ENCODE assay signal across 1 cellular context in the genomic region with DNA sequence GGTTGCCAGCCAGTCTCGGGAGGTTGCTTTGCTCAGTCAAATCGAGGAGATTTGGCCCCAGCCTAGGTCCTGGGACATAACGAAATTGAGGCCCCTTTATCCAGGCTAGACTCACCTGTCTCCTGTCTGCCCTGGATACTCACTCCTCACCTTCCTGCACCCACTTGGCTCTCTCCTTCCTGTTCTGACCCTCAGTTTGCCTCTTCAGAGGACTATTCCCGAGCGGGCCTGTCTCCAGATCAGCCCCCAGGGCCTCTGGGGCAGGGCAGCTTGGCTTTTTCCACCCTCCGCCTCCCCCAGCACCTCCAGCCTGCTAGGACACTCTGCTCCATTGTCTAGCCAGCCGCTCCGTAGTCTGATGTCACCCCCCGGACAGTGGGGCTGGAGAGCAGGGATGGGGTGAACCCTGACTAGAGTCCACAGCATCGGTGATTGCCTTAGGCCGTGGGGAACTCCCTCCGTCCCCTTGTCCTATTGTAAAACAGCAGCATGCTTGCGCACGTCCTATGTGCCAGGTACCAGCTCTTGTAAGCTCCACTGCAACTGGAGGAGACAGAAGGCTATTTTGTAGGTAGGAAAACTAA.
TF ChIP-seq lines count a peak whose summit lies in the region.

No MANE protein-coding gene starts in this region.

TF ChIP-seq in GM23338, 12 proteins besides CTCF, POLR2A, EP300 and RAD21 (continued from another document):
- TF ChIP-seq, protein P1, sequence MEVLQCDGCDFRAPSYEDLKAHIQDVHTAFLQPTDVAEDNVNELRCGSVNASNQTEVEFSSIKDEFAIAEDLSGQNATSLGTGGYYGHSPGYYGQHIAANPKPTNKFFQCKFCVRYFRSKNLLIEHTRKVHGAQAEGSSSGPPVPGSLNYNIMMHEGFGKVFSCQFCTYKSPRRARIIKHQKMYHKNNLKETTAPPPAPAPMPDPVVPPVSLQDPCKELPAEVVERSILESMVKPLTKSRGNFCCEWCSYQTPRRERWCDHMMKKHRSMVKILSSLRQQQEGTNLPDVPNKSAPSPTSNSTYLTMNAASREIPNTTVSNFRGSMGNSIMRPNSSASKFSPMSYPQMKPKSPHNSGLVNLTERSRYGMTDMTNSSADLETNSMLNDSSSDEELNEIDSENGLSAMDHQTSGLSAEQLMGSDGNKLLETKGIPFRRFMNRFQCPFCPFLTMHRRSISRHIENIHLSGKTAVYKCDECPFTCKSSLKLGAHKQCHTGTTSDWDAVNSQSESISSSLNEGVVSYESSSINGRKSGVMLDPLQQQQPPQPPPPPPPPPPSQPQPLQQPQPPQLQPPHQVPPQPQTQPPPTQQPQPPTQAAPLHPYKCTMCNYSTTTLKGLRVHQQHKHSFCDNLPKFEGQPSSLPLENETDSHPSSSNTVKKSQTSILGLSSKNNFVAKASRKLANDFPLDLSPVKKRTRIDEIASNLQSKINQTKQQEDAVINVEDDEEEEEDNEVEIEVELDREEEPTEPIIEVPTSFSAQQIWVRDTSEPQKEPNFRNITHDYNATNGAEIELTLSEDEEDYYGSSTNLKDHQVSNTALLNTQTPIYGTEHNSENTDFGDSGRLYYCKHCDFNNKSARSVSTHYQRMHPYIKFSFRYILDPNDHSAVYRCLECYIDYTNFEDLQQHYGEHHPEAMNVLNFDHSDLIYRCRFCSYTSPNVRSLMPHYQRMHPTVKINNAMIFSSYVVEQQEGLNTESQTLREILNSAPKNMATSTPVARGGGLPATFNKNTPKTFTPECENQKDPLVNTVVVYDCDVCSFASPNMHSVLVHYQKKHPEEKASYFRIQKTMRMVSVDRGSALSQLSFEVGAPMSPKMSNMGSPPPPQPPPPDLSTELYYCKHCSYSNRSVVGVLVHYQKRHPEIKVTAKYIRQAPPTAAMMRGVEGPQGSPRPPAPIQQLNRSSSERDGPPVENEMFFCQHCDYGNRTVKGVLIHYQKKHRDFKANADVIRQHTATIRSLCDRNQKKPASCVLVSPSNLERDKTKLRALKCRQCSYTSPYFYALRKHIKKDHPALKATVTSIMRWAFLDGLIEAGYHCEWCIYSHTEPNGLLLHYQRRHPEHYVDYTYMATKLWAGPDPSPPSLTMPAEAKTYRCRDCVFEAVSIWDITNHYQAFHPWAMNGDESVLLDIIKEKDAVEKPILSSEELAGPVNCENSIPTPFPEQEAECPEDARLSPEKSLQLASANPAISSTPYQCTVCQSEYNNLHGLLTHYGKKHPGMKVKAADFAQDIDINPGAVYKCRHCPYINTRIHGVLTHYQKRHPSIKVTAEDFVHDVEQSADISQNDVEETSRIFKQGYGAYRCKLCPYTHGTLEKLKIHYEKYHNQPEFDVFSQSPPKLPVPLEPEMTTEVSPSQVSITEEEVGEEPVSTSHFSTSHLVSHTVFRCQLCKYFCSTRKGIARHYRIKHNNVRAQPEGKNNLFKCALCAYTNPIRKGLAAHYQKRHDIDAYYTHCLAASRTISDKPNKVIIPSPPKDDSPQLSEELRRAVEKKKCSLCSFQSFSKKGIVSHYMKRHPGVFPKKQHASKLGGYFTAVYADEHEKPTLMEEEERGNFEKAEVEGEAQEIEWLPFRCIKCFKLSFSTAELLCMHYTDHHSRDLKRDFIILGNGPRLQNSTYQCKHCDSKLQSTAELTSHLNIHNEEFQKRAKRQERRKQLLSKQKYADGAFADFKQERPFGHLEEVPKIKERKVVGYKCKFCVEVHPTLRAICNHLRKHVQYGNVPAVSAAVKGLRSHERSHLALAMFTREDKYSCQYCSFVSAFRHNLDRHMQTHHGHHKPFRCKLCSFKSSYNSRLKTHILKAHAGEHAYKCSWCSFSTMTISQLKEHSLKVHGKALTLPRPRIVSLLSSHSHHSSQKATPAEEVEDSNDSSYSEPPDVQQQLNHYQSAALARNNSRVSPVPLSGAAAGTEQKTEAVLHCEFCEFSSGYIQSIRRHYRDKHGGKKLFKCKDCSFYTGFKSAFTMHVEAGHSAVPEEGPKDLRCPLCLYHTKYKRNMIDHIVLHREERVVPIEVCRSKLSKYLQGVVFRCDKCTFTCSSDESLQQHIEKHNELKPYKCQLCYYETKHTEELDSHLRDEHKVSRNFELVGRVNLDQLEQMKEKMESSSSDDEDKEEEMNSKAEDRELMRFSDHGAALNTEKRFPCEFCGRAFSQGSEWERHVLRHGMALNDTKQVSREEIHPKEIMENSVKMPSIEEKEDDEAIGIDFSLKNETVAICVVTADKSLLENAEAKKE (CRISPR knock-in tag; IDR thresholded peaks at IDR 0.05): no peak
- TF ChIP-seq JUNB (IDR thresholded peaks at IDR 0.05; ENCODE audit: unreplicated experiment) (no peak), NANOG (IDR thresholded peaks at IDR 0.05; ENCODE audit: borderline replicate concordance) (no peak), STAT1 (IDR thresholded peaks at IDR 0.05; ENCODE audit: unreplicated experiment) (no peak), ZNF331 (CRISPR knock-in tag; IDR thresholded peaks at IDR 0.05; ENCODE audit: low read depth) (no peak), EZH2 (IDR thresholded peaks at IDR 0.05; ENCODE audit: low read depth, unreplicated experiment) (no peak), EZH2phosphoT487 (IDR thresholded peaks at IDR 0.05; ENCODE audit: unreplicated experiment) (no peak), CREB1 (CRISPR knock-in tag; IDR thresholded peaks at IDR 0.05; ENCODE audit: low read depth) (no peak)
- TF ChIP-seq, protein P2, sequence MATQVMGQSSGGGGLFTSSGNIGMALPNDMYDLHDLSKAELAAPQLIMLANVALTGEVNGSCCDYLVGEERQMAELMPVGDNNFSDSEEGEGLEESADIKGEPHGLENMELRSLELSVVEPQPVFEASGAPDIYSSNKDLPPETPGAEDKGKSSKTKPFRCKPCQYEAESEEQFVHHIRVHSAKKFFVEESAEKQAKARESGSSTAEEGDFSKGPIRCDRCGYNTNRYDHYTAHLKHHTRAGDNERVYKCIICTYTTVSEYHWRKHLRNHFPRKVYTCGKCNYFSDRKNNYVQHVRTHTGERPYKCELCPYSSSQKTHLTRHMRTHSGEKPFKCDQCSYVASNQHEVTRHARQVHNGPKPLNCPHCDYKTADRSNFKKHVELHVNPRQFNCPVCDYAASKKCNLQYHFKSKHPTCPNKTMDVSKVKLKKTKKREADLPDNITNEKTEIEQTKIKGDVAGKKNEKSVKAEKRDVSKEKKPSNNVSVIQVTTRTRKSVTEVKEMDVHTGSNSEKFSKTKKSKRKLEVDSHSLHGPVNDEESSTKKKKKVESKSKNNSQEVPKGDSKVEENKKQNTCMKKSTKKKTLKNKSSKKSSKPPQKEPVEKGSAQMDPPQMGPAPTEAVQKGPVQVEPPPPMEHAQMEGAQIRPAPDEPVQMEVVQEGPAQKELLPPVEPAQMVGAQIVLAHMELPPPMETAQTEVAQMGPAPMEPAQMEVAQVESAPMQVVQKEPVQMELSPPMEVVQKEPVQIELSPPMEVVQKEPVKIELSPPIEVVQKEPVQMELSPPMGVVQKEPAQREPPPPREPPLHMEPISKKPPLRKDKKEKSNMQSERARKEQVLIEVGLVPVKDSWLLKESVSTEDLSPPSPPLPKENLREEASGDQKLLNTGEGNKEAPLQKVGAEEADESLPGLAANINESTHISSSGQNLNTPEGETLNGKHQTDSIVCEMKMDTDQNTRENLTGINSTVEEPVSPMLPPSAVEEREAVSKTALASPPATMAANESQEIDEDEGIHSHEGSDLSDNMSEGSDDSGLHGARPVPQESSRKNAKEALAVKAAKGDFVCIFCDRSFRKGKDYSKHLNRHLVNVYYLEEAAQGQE (IDR thresholded peaks at IDR 0.05; ENCODE audit: unreplicated experiment): no peak
